Comparison of ENCODE assay signal across 9 cellular contexts in the genomic region with DNA sequence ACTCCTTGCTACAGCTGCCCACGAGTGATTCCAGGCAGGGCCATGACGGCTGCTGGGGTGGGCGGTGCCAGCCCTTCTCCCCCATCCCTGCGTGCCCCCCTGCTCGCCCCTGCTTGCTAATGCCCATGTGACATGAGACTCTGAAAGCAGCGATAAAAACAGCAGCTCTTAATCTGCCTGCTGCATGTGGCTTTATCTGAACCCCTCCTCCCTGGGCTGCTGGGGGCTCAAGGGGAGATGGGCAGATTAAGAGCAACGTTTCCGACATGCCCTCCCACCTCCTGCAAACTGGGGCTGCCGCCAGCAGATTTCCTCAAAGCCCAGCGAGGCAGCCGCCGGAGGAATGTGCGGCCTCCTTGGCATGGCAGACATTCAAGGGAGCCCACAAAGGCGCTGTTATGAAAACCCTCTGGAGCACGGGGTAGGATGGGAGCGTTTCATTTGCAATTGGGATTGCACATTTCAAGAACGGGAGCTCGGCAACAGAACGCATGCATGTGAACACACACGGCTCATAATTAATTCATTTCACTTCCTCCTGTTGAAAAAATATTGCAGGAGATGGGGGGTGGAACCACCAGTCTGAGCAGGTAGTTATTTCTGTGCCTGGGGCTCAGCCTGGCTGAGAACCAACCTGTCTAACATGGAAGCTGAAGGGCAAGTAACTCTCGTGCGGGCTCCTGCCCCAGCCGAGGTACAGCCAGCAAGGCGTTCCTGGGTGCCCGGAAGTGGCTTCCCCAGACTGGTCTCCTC.
A peak's percentile ranks its signal among the peaks of the same experiment; 100 is the strongest.
DNase-seq lines count a peak whose midpoint lies in the region; ATAC-seq and TF ChIP-seq lines count a peak whose summit lies in the region.
"Had no signal": no experiment of that assay in that cellular context is flagged by ENCODE, and none has a peak within 500 bp of the region (broad histone marks: within the 10 kb centered on the region; RNA-seq: fewer than 3 reads in every experiment).

No MANE protein-coding gene starts in this region.

- H3K9me3 Mint-ChIP-seq in activated T-helper 2 cell treated with anti-CD3 and anti-CD28 coated beads, Interferon-gamma antibody, Interleukin-2, Interleukin-4, amounts not matched to agents 10 μg/mL and 5 μg/mL and 100 μg/mL, durations not matched to agents 14 hours and 24 hours and 36 hours, result no peaks in the 10 kb centered on the region

- peaks cover 0 to 26% (median 0%) of the 10 kb centered on the region in 7 donors for H3K27me3 ChIP-seq in heart right ventricle
- H3K27me3 ChIP-seq in gastrocnemius medialis, result peaks cover 0 to 11% (median 5%) of the 10 kb centered on the region in 3 donors

- peaks cover 0 to 22% (median 10%) of the 10 kb centered on the region in 9 donors for H3K4me1 ChIP-seq in heart right ventricle
- H3K4me1 ChIP-seq in gastrocnemius medialis, result peaks cover 9 to 10% of the 10 kb centered on the region in 2 donors
- H3K4me1 ChIP-seq: A549 had no signal

- H3K27ac Mint-ChIP-seq in activated T-helper 2 cell treated with anti-CD3 and anti-CD28 coated beads, Interferon-gamma antibody, Interleukin-2, Interleukin-4, amounts not matched to agents 10 μg/mL and 5 μg/mL and 100 μg/mL, durations not matched to agents 14 hours and 24 hours and 36 hours, result no peak overlapping the region

- H3K4me3 Mint-ChIP-seq in activated T-helper 2 cell treated with anti-CD3 and anti-CD28 coated beads, Interferon-gamma antibody, Interleukin-2, Interleukin-4, amounts not matched to agents 10 μg/mL and 5 μg/mL and 100 μg/mL, durations not matched to agents 14 hours and 24 hours and 36 hours (ENCODE audit: low read depth), result no peak overlapping the region

- intact Hi-C loops in heart right ventricle (cut with DNase I), result no loop called here
- intact Hi-C loops in gastrocnemius medialis (cut with DNase I; ENCODE audit: low total_unique reads), result no loop called here
- intact Hi-C loops in activated T-helper 2 cell treated with anti-CD3 and anti-CD28 coated beads, Interferon-gamma antibody, Interleukin-2, Interleukin-4, amounts not matched to agents 10 μg/mL and 5 μg/mL and 100 μg/mL, durations not matched to agents 14 hours and 24 hours and 36 hours (cut with micrococcal nuclease), result no loop called here

- peak; percentile 31 for DNase-seq in NCI-H1092 treated with DMSO at 0.1 percent for 48 hours (lab: John Stamatoyannopoulos, UW)
- no peak for DNase-seq in NCI-H1092 (lab: John Stamatoyannopoulos, UW)
- DNase-seq in HPDE6-E6E7 (ENCODE audit: extremely low spot score), result peak; percentile 1
- peak; percentile 35 for DNase-seq in activated naive CD4-positive, alpha-beta T cell treated with anti-CD3 and anti-CD28 coated beads, Interleukin-2, amount 50 U/mL, for 16 hours
- peak in 1 of 2 donors; percentile 25 for DNase-seq in heart right ventricle
- DNase-seq in renal cortical epithelial cell (ENCODE audit: low read depth), result peak; percentile 82
- no peak for DNase-seq in gastrocnemius medialis
- DNase-seq in activated T-helper 2 cell treated with anti-CD3 and anti-CD28 coated beads, Interferon-gamma antibody, Interleukin-2, Interleukin-4, amounts not matched to agents 10 μg/mL and 5 μg/mL and 100 μg/mL, durations not matched to agents 14 hours and 24 hours and 36 hours (ENCODE audit: low spot score), result no peak

- H3K36me3 ChIP-seq in heart right ventricle (no peaks in the 10 kb centered on the region), gastrocnemius medialis (no peaks in the 10 kb centered on the region)

- H3K4me1 Mint-ChIP-seq in activated T-helper 2 cell treated with anti-CD3 and anti-CD28 coated beads, Interferon-gamma antibody, Interleukin-2, Interleukin-4, amounts not matched to agents 10 μg/mL and 5 μg/mL and 100 μg/mL, durations not matched to agents 14 hours and 24 hours and 36 hours (ENCODE audit: low read depth), result no peaks in the 10 kb centered on the region

- WGBS in heart right ventricle, 2 donors, result 15 to 24% methylated on average over 25 of the region's 25 CpGs

- peak overlapping the region in 7 of 10 donors; percentile 2 to 35 (median 29) for H3K4me3 ChIP-seq in heart right ventricle
- peak overlapping the region in 2 of 4 donors; percentile 3 to 17 for H3K4me3 ChIP-seq in gastrocnemius medialis
- H3K4me3 ChIP-seq: A549 had no signal

- ATAC-seq in heart right ventricle (peak; percentile 56 to 84 (median 66)), gastrocnemius medialis (no peak)
- ATAC-seq: A549 had no signal

- no peaks in the 10 kb centered on the region for H3K36me3 Mint-ChIP-seq in activated T-helper 2 cell treated with anti-CD3 and anti-CD28 coated beads, Interferon-gamma antibody, Interleukin-2, Interleukin-4, amounts not matched to agents 10 μg/mL and 5 μg/mL and 100 μg/mL, durations not matched to agents 14 hours and 24 hours and 36 hours (ENCODE audit: low read depth)

- in situ Hi-C loops in gastrocnemius medialis (cut with MboI; ENCODE audit: low sequenced_read_pairs in 4 of 4), result no loop called here

- no peaks in the 10 kb centered on the region for H3K9me3 ChIP-seq in heart right ventricle
- H3K9me3 ChIP-seq in gastrocnemius medialis, result no peaks in the 10 kb centered on the region
- H3K9me3 ChIP-seq: A549 had no signal

- TF ChIP-seq POLR2A in gastrocnemius medialis (IDR thresholded peaks at IDR 0.05), result no peak

- H3K27ac ChIP-seq in heart right ventricle, result no peak overlapping the region
- H3K27ac ChIP-seq in gastrocnemius medialis, result no peak overlapping the region
- H3K27ac ChIP-seq: A549 had no signal

- H3K27me3 Mint-ChIP-seq in activated T-helper 2 cell treated with anti-CD3 and anti-CD28 coated beads, Interferon-gamma antibody, Interleukin-2, Interleukin-4, amounts not matched to agents 10 μg/mL and 5 μg/mL and 100 μg/mL, durations not matched to agents 14 hours and 24 hours and 36 hours (ENCODE audit: low read depth), result peaks cover 26% of the 10 kb centered on the region

- TF ChIP-seq CTCF in heart right ventricle (IDR thresholded peaks at IDR 0.05), result no peak
- no peak for TF ChIP-seq CTCF in gastrocnemius medialis (IDR thresholded peaks at IDR 0.05 in 4 of 5, conservative IDR thresholded peaks at IDR 0.05 in 1 of 5)

Comparison
In these comparisons a context has a peak if more than half of its experiments do, and no peak if none do; other contexts are left out.
1. DNase-seq: peak in NCI-H1092 treated with DMSO at 0.1 percent for 48 hours (single experiment), HPDE6-E6E7 (single experiment), activated naive CD4-positive, alpha-beta T cell treated with anti-CD3 and anti-CD28 coated beads, Interleukin-2, amount 50 U/mL, for 16 hours (single experiment) and renal cortical epithelial cell (single experiment); none in NCI-H1092 (single experiment), gastrocnemius medialis (0 of 2) and activated T-helper 2 cell treated with anti-CD3 and anti-CD28 coated beads, Interferon-gamma antibody, Interleukin-2, Interleukin-4, amounts not matched to agents 10 μg/mL and 5 μg/mL and 100 μg/mL, durations not matched to agents 14 hours and 24 hours and 36 hours (single experiment).
2. ATAC-seq: peak in heart right ventricle (8 of 8); none in gastrocnemius medialis (0 of 2).